ENCODE assay signal across 24 cellular contexts in genomic region chr7:43470110-43470509, GRCh38.
"Had no signal": no experiment of that assay in that cellular context is flagged by ENCODE, and none has a peak within 500 bp of the region (broad histone marks: within the 10 kb centered on the region; RNA-seq: fewer than 3 reads in every experiment).

No MANE protein-coding gene starts in this region.

- DNase-seq: dorsolateral prefrontal cortex; effector CD4-positive, alpha-beta T cell; foreskin fibroblast; gastrocnemius medialis; head of caudate nucleus; kidney; left lung; mesenchymal stem cell; mucosa of descending colon; naive B cell; stimulated activated CD4-positive, alpha-beta T cell treated with anti-CD3 and anti-CD28 coated beads, Interleukin-12 subunit alpha, Interleukin-12 subunit beta, amount 100 ng/mL, for 4 hours; stimulated activated CD4-positive, alpha-beta T cell treated with anti-CD3 and anti-CD28 coated beads, Interleukin-1b, Interleukin-23, amount 100 ng/mL, for 48 hours; stimulated activated CD4-positive, alpha-beta T cell treated with anti-CD3 and anti-CD28 coated beads, Interleukin-4, amount 100 ng/mL, for 1 hour; stimulated activated CD8-positive, alpha-beta memory T cell treated with anti-CD3 and anti-CD28 coated beads, Interleukin-4, amount 100 ng/mL, for 48 hours; stimulated activated naive CD4-positive, alpha-beta T cell; stimulated activated naive CD8-positive, alpha-beta T cell treated with anti-CD3 and anti-CD28 coated beads, Interleukin-15, amount 100 ng/mL, for 72 hours; transverse colon; upper lobe of right lung; uterus had no signal

- H3K9me3 ChIP-seq: gastrocnemius medialis, left lung, mucosa of descending colon, suprapubic skin, transverse colon, upper lobe of right lung, uterus had no signal

- FAIRE-seq: kidney had no signal

- ATAC-seq: gastrocnemius medialis; left lung; mucosa of descending colon; sciatic nerve; stimulated activated naive CD8-positive, alpha-beta T cell treated with anti-CD3 and anti-CD28 coated beads, Interleukin-15, amount 100 ng/mL, for 72 hours; upper lobe of right lung had no signal

- H3K79me2 ChIP-seq: parathyroid adenoma had no signal

- H3K4me3 ChIP-seq: dorsolateral prefrontal cortex, gastrocnemius medialis, left lung, mucosa of descending colon, neural progenitor cell, smooth muscle cell, suprapubic skin, transverse colon, upper lobe of right lung, uterus had no signal

- H3K9ac ChIP-seq: neural progenitor cell, parathyroid adenoma had no signal

- H2AFZ ChIP-seq: neural progenitor cell, parathyroid adenoma had no signal

- H3K4me1 ChIP-seq: left lung, neural progenitor cell, parathyroid adenoma, transverse colon, upper lobe of right lung, uterus had no signal

- H3K27me3 ChIP-seq: dorsolateral prefrontal cortex, gastrocnemius medialis, left lung, neural progenitor cell, suprapubic skin, transverse colon, upper lobe of right lung, uterus had no signal

- H3K4me2 ChIP-seq: neural progenitor cell, smooth muscle cell had no signal

- H3K27ac ChIP-seq: dorsolateral prefrontal cortex, gastrocnemius medialis, left lung, neural progenitor cell, parathyroid adenoma, suprapubic skin, transverse colon, upper lobe of right lung, uterus had no signal

- H3K36me3 ChIP-seq: gastrocnemius medialis, left lung, neural progenitor cell, suprapubic skin, transverse colon, upper lobe of right lung, uterus had no signal
